ENCODE assay signal across 23 cellular contexts in the genomic region with DNA sequence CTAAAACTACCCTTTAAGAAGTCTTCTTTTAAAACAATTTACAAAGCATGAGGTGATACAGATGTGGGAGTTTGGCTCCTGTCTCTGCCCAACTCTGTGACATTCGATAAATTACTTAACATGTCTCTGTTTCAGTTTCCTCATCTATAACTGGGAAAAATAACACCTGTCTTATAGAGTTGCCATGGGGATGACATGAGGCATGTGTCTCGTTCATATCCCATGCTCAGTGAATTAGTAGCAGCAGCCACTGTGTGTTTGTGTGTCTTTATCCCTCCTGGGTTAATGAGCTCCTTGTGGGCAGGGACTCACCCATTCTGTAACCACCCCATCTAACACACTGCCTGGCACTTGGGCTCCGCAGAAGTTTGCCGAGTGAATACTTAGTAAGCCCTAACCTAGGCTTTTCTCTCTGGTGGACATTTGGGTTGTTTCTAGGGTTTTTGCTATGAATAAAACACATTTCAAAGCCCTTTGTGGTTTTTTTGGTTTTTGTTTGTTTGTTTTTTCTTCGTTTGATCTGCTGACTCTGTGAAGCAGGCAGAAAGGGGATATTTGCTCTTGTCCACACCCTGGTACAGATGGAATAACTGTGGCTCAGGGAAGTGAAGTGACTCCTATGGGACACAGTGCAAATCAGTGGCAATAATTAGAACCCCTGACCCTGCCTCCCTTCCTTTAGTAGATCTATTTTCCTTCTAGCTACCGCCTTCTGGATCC. TPM values are rescaled to one million over a fixed set of nuclear protein-coding genes. Genes with fewer than 3 reads are reported as not detected.
DNase-seq lines count a peak whose midpoint lies in the region; TF ChIP-seq lines count a peak whose summit lies in the region.
"Had no signal": no experiment of that assay in that cellular context is flagged by ENCODE, and none has a peak within 500 bp of the region (broad histone marks: within the 10 kb centered on the region; RNA-seq: fewer than 3 reads in every experiment).

No MANE protein-coding gene starts in this region.

- no peaks in the 10 kb centered on the region for H3K9me3 ChIP-seq in BLaER1
- H3K9me3 ChIP-seq: SJCRH30 had no signal

- peak overlapping the region; percentile 11; the same call in 1 of the 2 replicates for H3K4me2 ChIP-seq in BLaER1

- peaks cover 15% of the 10 kb centered on the region for H3K36me3 ChIP-seq in BLaER1
- H3K36me3 ChIP-seq: SJCRH30 had no signal

- DNase-seq in H4 (ENCODE audit: low spot score): peak; percentile 30
- DNase-seq in SW480 (ENCODE audit: low spot score): peak; percentile 81
- DNase-seq in medulla oblongata (ENCODE audit: extremely low spot score): peak; percentile 17
- DNase-seq in foreskin fibroblast: no peak
- no peak for DNase-seq in stimulated activated CD4-positive, alpha-beta T cell treated with anti-CD3 and anti-CD28 coated beads, Interleukin-4, amount 100 ng/mL, for 1 hour
- no peak for DNase-seq in cardiac septum (ENCODE audit: low spot score)
- DNase-seq: activated effector memory CD4-positive, alpha-beta T cell treated with anti-CD3 and anti-CD28 coated beads, Interleukin-2, amount 50 U/mL, for 16 hours; activated naive CD8-positive, alpha-beta T cell treated with anti-CD3 and anti-CD28 coated beads, Interleukin-2, amount 10 ng/mL, durations not matched to agents 7 days and 5 days; DND-41; KG1; naive thymus-derived CD4-positive, alpha-beta T cell; stimulated activated CD8-positive, alpha-beta memory T cell treated with anti-CD3 and anti-CD28 coated beads, Interleukin-4, amount 100 ng/mL, for 48 hours; trophoblast cell had no signal

- H4K20me1 ChIP-seq in BLaER1: no peaks in the 10 kb centered on the region

- no peaks in the 10 kb centered on the region for H3K27me3 ChIP-seq in BLaER1
- H3K27me3 ChIP-seq: SJCRH30 had no signal

- no peak for TF ChIP-seq CTCF in foreskin fibroblast (IDR thresholded peaks at IDR 0.05; ENCODE audit: low read depth, low read length)

- peaks cover 11% of the 10 kb centered on the region for H3K4me1 ChIP-seq in BLaER1
- H3K4me1 ChIP-seq: SJCRH30 had no signal

- intact Hi-C loops in cardiac septum (cut with DNase I): loop anchor here (5.0 kb wide), 1 partner anchor 33 kb away; no protein-coding TSS in a partner anchor

- no peak overlapping the region for H3K27ac ChIP-seq in BLaER1
- H3K27ac ChIP-seq: GM23248, SJCRH30 had no signal

- no peak overlapping the region for H3K4me3 ChIP-seq in BLaER1
- H3K4me3 ChIP-seq in foreskin fibroblast (ENCODE audit: low read depth in 1 of 2, low read length in 2 of 2): no peak overlapping the region
- H3K4me3 ChIP-seq: GM23248, SJCRH30 had no signal

- H3K9ac ChIP-seq in BLaER1: no peak overlapping the region
- H3K9ac ChIP-seq: GM23248 had no signal

RNA-seq across cellular contexts. Expression of a gene that starts 0.8 kb away (rescaled TPM):
- total RNA-seq in H4 (2014; rRNA removed; shearing (Covaris generic)): not detected in 2 replicates
- not detected for total RNA-seq in cardiac septum
- total RNA-seq: activated naive CD8-positive, alpha-beta T cell treated with anti-CD3 and anti-CD28 coated beads, Interleukin-2, amount 10 ng/mL, durations not matched to agents 7 days and 5 days; glomerular endothelial cell; GM23248; HFFc6; naive thymus-derived CD4-positive, alpha-beta T cell; pulmonary artery endothelial cell; RPMI7951; SJCRH30; skeletal muscle tissue; T-helper 1 cell treated with Interleukin-12 subunit alpha and Interleukin-12 subunit beta and Interleukin-4 antibody, amounts not matched to agents 30 ng/mL and 1 ng/mL, for 36 hours had no signal

RNA-seq across cellular contexts. Expression of a gene that starts 10.6 kb away (rescaled TPM):
- total RNA-seq in H4 (2014; rRNA removed; shearing (Covaris generic)): not detected in 2 replicates
- total RNA-seq in cardiac septum: 0.05 TPM
- total RNA-seq: activated naive CD8-positive, alpha-beta T cell treated with anti-CD3 and anti-CD28 coated beads, Interleukin-2, amount 10 ng/mL, durations not matched to agents 7 days and 5 days; glomerular endothelial cell; GM23248; HFFc6; lower leg skin; pulmonary artery endothelial cell; T-helper 1 cell treated with Interleukin-12 subunit alpha and Interleukin-12 subunit beta and Interleukin-4 antibody, amounts not matched to agents 30 ng/mL and 1 ng/mL, for 36 hours had no signal

RNA-seq across cellular contexts. Expression of a gene that starts 17.9 kb away (rescaled TPM):
- total RNA-seq in H4 (2014; rRNA removed; shearing (Covaris generic)): 13.7 and 20.7 TPM in 2 replicates
- total RNA-seq in cardiac septum: 29.7 TPM

RNA-seq across cellular contexts. Expression of a gene that starts 35.0 kb away (rescaled TPM):
- total RNA-seq in H4 (2014; rRNA removed; shearing (Covaris generic)): 0.10 TPM in 1 of 2 replicates, not detected in the other
- 147 TPM for total RNA-seq in cardiac septum
- total RNA-seq: activated naive CD8-positive, alpha-beta T cell treated with anti-CD3 and anti-CD28 coated beads, Interleukin-2, amount 10 ng/mL, durations not matched to agents 7 days and 5 days; glomerular endothelial cell; naive thymus-derived CD4-positive, alpha-beta T cell; pulmonary artery endothelial cell; RPMI7951; T-helper 1 cell treated with Interleukin-12 subunit alpha and Interleukin-12 subunit beta and Interleukin-4 antibody, amounts not matched to agents 30 ng/mL and 1 ng/mL, for 36 hours had no signal

RNA-seq across cellular contexts. Expression of a gene that starts 48.8 kb away (rescaled TPM):
- total RNA-seq in H4 (2014; rRNA removed; shearing (Covaris generic)): 6.0 and 6.3 TPM in 2 replicates
- total RNA-seq in cardiac septum: 2.3 TPM

Comparison
In these comparisons a context has a peak if more than half of its experiments do, and no peak if none do; other contexts are left out.
1. DNase-seq: peak in H4 (single experiment), SW480 (single experiment) and medulla oblongata (single experiment); none in foreskin fibroblast (0 of 2), stimulated activated CD4-positive, alpha-beta T cell treated with anti-CD3 and anti-CD28 coated beads, Interleukin-4, amount 100 ng/mL, for 1 hour (single experiment) and cardiac septum (single experiment).